Comparison of ENCODE assay signal across 8 cellular contexts in the genomic region with DNA sequence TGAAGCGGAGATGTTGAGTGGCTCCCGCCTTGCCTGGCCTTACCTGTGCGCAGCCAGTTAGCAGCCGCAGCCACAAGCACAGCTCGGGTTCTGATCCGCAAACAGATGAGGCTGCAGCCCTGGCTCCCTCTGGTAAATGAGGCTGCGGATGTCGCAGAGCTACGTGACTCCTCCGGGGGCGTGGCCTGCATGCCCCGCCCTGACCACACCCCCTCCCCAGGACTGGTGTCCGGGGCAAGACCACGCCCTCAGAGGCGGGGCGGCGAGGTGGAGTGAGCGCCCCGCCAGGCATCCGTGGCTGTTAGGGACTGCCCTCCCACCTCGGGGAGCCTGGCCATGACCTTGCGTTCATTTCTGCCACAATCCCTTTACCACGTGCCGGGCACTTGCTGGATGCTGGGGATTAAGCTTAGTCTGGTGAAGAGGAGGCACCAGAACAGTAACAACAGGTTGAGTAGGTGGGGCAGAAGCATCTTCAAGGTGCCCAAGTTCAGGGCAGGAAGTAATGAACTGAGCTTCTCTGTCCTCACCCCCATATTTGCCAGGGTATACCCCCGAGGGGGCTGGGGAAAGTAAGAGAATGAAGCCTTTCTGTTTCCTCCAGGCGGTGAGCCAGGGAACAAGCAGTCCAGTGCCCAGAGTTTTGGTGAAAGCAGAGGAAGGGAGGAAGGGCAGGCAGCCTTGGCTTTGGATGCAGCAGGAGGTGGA.
A peak's percentile ranks its signal among the peaks of the same experiment; 100 is the strongest.
DNase-seq lines count a peak whose midpoint lies in the region; ATAC-seq lines count a peak whose summit lies in the region.

A gene (minus strand): TSS at position 138 of the 708 bp plus-strand sequence. CDS start 1,363 bp downstream, outside the sequence.

- DNase-seq in NK-92 (lab: John Stamatoyannopoulos, UW; ENCODE audit: unreplicated experiment) (peak; percentile 69), NCI-H226 (peak; percentile 87), cerebellar nuclear complex (lab: John Stamatoyannopoulos, UW) (peak; percentile 90 to 95), kidney tubule cell (ENCODE audit: low spot score) (peak; percentile 86)
- DNase-seq in NK-92 treated with Interleukin-12 subunit alpha and Interleukin-12 subunit beta, amount 100 ng/mL, for 24 hours (lab: John Stamatoyannopoulos, UW) = no peak
- peak; percentile 98 for DNase-seq in activated CD4-positive, alpha-beta T cell treated with anti-CD3 and anti-CD28 coated beads for 24 hours (ENCODE audit: low read depth in 2 of 2)
- peak; percentile 93 to 99 (median 96) for DNase-seq in stimulated activated CD4-positive, alpha-beta T cell treated with anti-CD3 and anti-CD28 coated beads, Interleukin-1b, Interleukin-23, amount 100 ng/mL, for 24 hours (ENCODE audit: low read depth in 4 of 4, low spot score in 1 of 4)

- ATAC-seq in HG03066 (IDR thresholded peaks at IDR 0.05; ENCODE audit: low read depth, unreplicated experiment) = peak; percentile 81
